Comparison of ENCODE assay signal across 1 cellular context in the genomic region with DNA sequence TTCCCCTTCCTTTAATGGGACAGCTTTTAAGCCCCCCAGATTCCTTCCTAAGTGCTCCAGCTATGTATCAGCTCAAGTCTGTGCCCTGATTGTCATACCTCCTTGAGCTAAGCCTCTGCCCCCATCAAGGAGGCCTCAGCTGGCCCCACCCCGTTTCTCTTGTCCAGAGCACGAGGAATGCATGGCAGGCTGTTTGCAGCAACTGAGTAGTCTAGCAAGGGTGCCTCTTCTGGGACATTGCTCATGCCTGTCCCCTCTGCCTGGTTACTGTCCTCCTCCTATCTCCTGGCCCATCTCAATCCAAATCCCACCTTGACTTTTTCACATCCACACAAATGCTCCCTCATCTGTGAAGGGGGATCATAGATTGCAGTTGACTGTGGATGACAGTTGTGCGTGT.
TF ChIP-seq lines count a peak whose summit lies in the region.

No MANE protein-coding gene starts in this region.

TF ChIP-seq in HepG2, 621 proteins besides CTCF, POLR2A, EP300 and RAD21:
- no peak for TF ChIP-seq DNMT3B (CRISPR knock-in tag; conservative IDR thresholded peaks at IDR 0.05)
- TF ChIP-seq ARNT2 (CRISPR knock-in tag; IDR thresholded peaks at IDR 0.05; ENCODE audit: low read depth), result no peak
- TF ChIP-seq RBM39 (IDR thresholded peaks at IDR 0.05; ENCODE audit: low read depth, low read length, poor library complexity, severe bottlenecking), result no peak
- TF ChIP-seq ZFAT (CRISPR knock-in tag; conservative IDR thresholded peaks at IDR 0.05), result no peak
